In the genomic region with DNA sequence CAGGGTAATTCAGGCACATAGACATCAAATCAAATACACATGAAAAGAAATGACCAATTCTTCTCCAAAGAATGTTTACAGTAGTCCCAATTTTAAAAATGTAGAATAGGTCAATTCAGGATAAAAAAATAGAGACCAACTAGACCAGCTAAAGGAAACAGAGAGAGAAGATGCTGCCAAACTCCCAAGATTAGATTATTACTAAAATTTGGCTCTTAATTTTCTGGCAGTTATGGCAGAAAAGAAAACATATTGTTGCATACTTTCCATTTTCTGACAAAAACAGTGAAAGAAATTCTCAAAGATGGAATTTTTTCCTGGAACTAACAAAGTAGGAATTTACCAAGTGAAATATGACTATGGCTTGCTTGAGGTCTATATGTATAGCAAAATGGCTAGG, we compare ENCODE assay signal across 15 cellular contexts.
A peak's percentile ranks its signal among the peaks of the same experiment; 100 is the strongest.
DNase-seq lines count a peak whose midpoint lies in the region; ATAC-seq and TF ChIP-seq lines count a peak whose summit lies in the region.
"Had no signal": no experiment of that assay in that cellular context is flagged by ENCODE, and none has a peak within 500 bp of the region (broad histone marks: within the 10 kb centered on the region; RNA-seq: fewer than 3 reads in every experiment).

No MANE protein-coding gene starts in this region.

- no peaks in the 10 kb centered on the region for H3K27me3 Mint-ChIP-seq in chondrocyte (ENCODE audit: low read depth)
- H3K27me3 Mint-ChIP-seq: CD4-positive, CD25-positive, alpha-beta regulatory T cell had no signal

- peaks cover 32% of the 10 kb centered on the region for H3K4me1 Mint-ChIP-seq in chondrocyte (ENCODE audit: low read depth)

- H3K4me3 ChIP-seq in Panc1 (ENCODE audit: low read depth in 2 of 2, low read length in 2 of 2): no peak overlapping the region
- H3K4me3 ChIP-seq in fibroblast of pulmonary artery (replicated peaks; ENCODE audit: low read depth, low read length): no peak overlapping the region
- H3K4me3 ChIP-seq: BLaER1 treated with 17β-estradiol and CSF1 and Interleukin-3, amounts not matched to agents 10 nM and 100 nM; GM12878; K562 had no signal

- in situ Hi-C loops in Panc1 (cut with HindIII; ENCODE audit: low pct_unique_long_range_greater_than_20kb, low sequenced_read_pairs): no loop called here

- H3K27ac Mint-ChIP-seq in chondrocyte (ENCODE audit: unreplicated experiment): peak overlapping the region; percentile 72

- intact Hi-C loops in Panc1 (cut with micrococcal nuclease; ENCODE audit: unreplicated experiment): no loop called here

- H3K27me3 ChIP-seq in Panc1 (ENCODE audit: control insufficient read depth, insufficient read depth, low read length): no peaks in the 10 kb centered on the region
- H3K27me3 ChIP-seq: BLaER1 treated with 17β-estradiol and CSF1 and Interleukin-3, amounts not matched to agents 10 nM and 100 nM had no signal

- no peaks in the 10 kb centered on the region for H3K9me3 ChIP-seq in Panc1 (ENCODE audit: control insufficient read depth, insufficient read depth, low read depth, low read length)
- H3K9me3 ChIP-seq: BLaER1 treated with 17β-estradiol and CSF1 and Interleukin-3, amounts not matched to agents 10 nM and 100 nM had no signal

- TF ChIP-seq CTCF in Panc1 (IDR thresholded peaks at IDR 0.05): no peak
- no peak for TF ChIP-seq CTCF in chondrocyte (IDR thresholded peaks at IDR 0.05)
- no peak for TF ChIP-seq CTCF in fibroblast of pulmonary artery (IDR thresholded peaks at IDR 0.05; ENCODE audit: low read length, missing control alignments)

- H3K27ac ChIP-seq in Panc1 (ENCODE audit: low read length): peak overlapping the region; percentile 13; the same call in 1 of the 2 replicates
- H3K27ac ChIP-seq: BLaER1 treated with 17β-estradiol and CSF1 and Interleukin-3, amounts not matched to agents 10 nM and 100 nM had no signal

- H3K36me3 Mint-ChIP-seq in chondrocyte (ENCODE audit: low read depth): peaks cover 15% of the 10 kb centered on the region
- H3K36me3 Mint-ChIP-seq: CD4-positive, CD25-positive, alpha-beta regulatory T cell had no signal

- CTCF ChIA-PET in Panc1 (lab: Charles Lee): no interaction called here

- H3K36me3 ChIP-seq in Panc1 (ENCODE audit: control insufficient read depth, insufficient read depth, low read length): no peaks in the 10 kb centered on the region
- H3K36me3 ChIP-seq: BLaER1 treated with 17β-estradiol and CSF1 and Interleukin-3, amounts not matched to agents 10 nM and 100 nM had no signal

- POLR2A ChIA-PET in Panc1 (lab: Charles Lee): no interaction called here

- DNase-seq in Panc1 (ENCODE audit: low read depth, low spot score) (no peak), chondrocyte (ENCODE audit: low spot score) (no peak), fibroblast of pulmonary artery (ENCODE audit: low read depth) (peak; percentile 30), NCI-H1092 (lab: John Stamatoyannopoulos, UW) (no peak)
- no peak for DNase-seq in stimulated activated naive CD8-positive, alpha-beta T cell treated with anti-CD3 and anti-CD28 coated beads, Interleukin-15, Interleukin-2, amounts not matched to agents 100 U/mL and 50 U/mL, for 24 hours
- DNase-seq: ACHN; CD4-positive, CD25-positive, alpha-beta regulatory T cell; DMS53; GOT3; H9 had no signal

- no peak overlapping the region for H3K4me3 Mint-ChIP-seq in chondrocyte (ENCODE audit: unreplicated experiment)
- H3K4me3 Mint-ChIP-seq: CD4-positive, CD25-positive, alpha-beta regulatory T cell; H9 had no signal

- no TSS peak for BruUV-seq in Panc1 (replicated peaks; lab: Mats Ljungman, UMichigan)

- H3K4me1 ChIP-seq in Panc1 (ENCODE audit: control insufficient read depth, insufficient read depth, low read length): peaks cover 7% of the 10 kb centered on the region
- H3K4me1 ChIP-seq: BLaER1 treated with 17β-estradiol and CSF1 and Interleukin-3, amounts not matched to agents 10 nM and 100 nM had no signal

- no peaks in the 10 kb centered on the region for H3K9me3 Mint-ChIP-seq in chondrocyte (ENCODE audit: low read depth)
- H3K9me3 Mint-ChIP-seq: CD4-positive, CD25-positive, alpha-beta regulatory T cell; H9 had no signal

- no peak for ATAC-seq in Panc1
- no peak for ATAC-seq in HG02938 (IDR thresholded peaks at IDR 0.05; ENCODE audit: unreplicated experiment)
- ATAC-seq in GM18867 (IDR thresholded peaks at IDR 0.05; ENCODE audit: unreplicated experiment): no peak
- no peak for ATAC-seq in stimulated activated naive CD8-positive, alpha-beta T cell treated with anti-CD3 and anti-CD28 coated beads, Interleukin-15, Interleukin-2, amounts not matched to agents 100 U/mL and 50 U/mL, for 24 hours
- ATAC-seq: GM12878, K562 had no signal
